ENCODE assay signal across 1 cellular context in the genomic region with DNA sequence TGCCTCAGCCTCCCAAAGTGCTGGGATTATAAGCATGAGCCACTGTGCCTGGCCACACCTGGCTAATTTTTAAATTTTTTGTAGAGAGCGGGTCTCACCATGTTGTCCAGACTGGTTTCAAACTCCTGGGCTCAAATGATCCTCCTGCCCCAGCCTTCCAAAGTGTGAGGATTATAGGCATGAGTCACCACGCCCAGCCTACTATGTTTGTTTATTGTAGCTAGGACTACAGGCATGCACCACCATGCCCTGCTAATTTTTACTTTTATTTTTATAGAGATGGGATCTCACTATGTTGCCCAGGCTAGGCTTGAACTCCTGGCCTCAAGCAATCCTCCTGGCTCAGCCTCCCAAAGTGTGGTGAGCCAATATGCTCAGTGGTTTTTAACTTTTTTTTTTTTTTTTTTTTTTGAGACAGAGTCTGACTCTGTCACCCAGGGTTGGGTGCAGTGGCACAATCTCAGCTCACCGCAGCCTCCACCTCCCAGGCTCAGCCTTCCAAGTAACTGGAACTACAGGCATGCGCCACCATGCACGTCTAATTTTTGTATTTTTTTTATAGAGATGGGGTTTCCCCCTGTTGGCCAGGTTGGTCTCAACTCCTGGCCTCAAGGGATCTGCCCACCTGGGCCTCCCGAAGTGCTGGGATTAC.
TF ChIP-seq lines count a peak whose summit lies in the region.

No MANE protein-coding gene starts in this region.

TF ChIP-seq in K562, 482 proteins besides CTCF, POLR2A, EP300 and RAD21:
- TF ChIP-seq YY1 (IDR thresholded peaks at IDR 0.05; ENCODE audit: borderline replicate concordance in 1 of 3, control insufficient read depth in 1 of 3, extremely low read depth in 1 of 3, insufficient read depth in 3 of 3, insufficient read length in 1 of 3, insufficient replicate concordance in 2 of 3, low read depth in 1 of 3, low read length in 2 of 3) (no peak), POLR3G (IDR thresholded peaks at IDR 0.05; ENCODE audit: extremely low read depth, insufficient read length, insufficient replicate concordance) (no peak), CEBPG (CRISPR knock-in tag; IDR thresholded peaks at IDR 0.05) (no peak), CEBPG (tag; conservative IDR thresholded peaks at IDR 0.05 in 1 of 2, IDR thresholded peaks at IDR 0.05 in 1 of 2) (no peak), EZH2 (IDR thresholded peaks at IDR 0.05; ENCODE audit: borderline replicate concordance, low read depth, low read length) (no peak), FOSL1 (tag; conservative IDR thresholded peaks at IDR 0.05) (0 out of 2 replicates have a peak, but pooled peaks have one; percentile 14), FOXJ2 (tag; IDR thresholded peaks at IDR 0.05) (peak; percentile 67; the same call in 1 of the 2 replicates), SMARCA4 (IDR thresholded peaks at IDR 0.05) (no peak), BRD9 (IDR thresholded peaks at IDR 0.05; ENCODE audit: low read depth, partially characterized antibody) (no peak), ETV5 (CRISPR knock-in tag; IDR thresholded peaks at IDR 0.05; ENCODE audit: low read depth) (no peak), ZNF589 (CRISPR knock-in tag; IDR thresholded peaks at IDR 0.05; ENCODE audit: low read depth) (no peak), RBM25 (IDR thresholded peaks at IDR 0.05; ENCODE audit: low read depth, low read length, severe bottlenecking) (no peak), PHF20 (IDR thresholded peaks at IDR 0.05; ENCODE audit: partially characterized antibody) (no peak), ZNF436 (CRISPR knock-in tag; IDR thresholded peaks at IDR 0.05) (no peak), SRSF9 (IDR thresholded peaks at IDR 0.05; ENCODE audit: borderline replicate concordance, low read depth, low read length) (no peak), IRF2 (CRISPR knock-in tag; IDR thresholded peaks at IDR 0.05) (no peak), ZNF121 (CRISPR knock-in tag; conservative IDR thresholded peaks at IDR 0.05) (peak; percentile 90), ZNF3 (CRISPR knock-in tag; IDR thresholded peaks at IDR 0.05) (no peak), RFX1 (IDR thresholded peaks at IDR 0.05) (peak; percentile 40; the same call in 1 of the 2 replicates)
- TF ChIP-seq, protein P1, sequence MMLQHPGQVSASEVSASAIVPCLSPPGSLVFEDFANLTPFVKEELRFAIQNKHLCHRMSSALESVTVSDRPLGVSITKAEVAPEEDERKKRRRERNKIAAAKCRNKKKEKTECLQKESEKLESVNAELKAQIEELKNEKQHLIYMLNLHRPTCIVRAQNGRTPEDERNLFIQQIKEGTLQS (IDR thresholded peaks at IDR 0.05), result peak; percentile 32; the same call in 1 of the 2 replicates
- TF ChIP-seq, protein P1 (CRISPR knock-in tag; conservative IDR thresholded peaks at IDR 0.05), result no peak
- TF ChIP-seq, protein P2, sequence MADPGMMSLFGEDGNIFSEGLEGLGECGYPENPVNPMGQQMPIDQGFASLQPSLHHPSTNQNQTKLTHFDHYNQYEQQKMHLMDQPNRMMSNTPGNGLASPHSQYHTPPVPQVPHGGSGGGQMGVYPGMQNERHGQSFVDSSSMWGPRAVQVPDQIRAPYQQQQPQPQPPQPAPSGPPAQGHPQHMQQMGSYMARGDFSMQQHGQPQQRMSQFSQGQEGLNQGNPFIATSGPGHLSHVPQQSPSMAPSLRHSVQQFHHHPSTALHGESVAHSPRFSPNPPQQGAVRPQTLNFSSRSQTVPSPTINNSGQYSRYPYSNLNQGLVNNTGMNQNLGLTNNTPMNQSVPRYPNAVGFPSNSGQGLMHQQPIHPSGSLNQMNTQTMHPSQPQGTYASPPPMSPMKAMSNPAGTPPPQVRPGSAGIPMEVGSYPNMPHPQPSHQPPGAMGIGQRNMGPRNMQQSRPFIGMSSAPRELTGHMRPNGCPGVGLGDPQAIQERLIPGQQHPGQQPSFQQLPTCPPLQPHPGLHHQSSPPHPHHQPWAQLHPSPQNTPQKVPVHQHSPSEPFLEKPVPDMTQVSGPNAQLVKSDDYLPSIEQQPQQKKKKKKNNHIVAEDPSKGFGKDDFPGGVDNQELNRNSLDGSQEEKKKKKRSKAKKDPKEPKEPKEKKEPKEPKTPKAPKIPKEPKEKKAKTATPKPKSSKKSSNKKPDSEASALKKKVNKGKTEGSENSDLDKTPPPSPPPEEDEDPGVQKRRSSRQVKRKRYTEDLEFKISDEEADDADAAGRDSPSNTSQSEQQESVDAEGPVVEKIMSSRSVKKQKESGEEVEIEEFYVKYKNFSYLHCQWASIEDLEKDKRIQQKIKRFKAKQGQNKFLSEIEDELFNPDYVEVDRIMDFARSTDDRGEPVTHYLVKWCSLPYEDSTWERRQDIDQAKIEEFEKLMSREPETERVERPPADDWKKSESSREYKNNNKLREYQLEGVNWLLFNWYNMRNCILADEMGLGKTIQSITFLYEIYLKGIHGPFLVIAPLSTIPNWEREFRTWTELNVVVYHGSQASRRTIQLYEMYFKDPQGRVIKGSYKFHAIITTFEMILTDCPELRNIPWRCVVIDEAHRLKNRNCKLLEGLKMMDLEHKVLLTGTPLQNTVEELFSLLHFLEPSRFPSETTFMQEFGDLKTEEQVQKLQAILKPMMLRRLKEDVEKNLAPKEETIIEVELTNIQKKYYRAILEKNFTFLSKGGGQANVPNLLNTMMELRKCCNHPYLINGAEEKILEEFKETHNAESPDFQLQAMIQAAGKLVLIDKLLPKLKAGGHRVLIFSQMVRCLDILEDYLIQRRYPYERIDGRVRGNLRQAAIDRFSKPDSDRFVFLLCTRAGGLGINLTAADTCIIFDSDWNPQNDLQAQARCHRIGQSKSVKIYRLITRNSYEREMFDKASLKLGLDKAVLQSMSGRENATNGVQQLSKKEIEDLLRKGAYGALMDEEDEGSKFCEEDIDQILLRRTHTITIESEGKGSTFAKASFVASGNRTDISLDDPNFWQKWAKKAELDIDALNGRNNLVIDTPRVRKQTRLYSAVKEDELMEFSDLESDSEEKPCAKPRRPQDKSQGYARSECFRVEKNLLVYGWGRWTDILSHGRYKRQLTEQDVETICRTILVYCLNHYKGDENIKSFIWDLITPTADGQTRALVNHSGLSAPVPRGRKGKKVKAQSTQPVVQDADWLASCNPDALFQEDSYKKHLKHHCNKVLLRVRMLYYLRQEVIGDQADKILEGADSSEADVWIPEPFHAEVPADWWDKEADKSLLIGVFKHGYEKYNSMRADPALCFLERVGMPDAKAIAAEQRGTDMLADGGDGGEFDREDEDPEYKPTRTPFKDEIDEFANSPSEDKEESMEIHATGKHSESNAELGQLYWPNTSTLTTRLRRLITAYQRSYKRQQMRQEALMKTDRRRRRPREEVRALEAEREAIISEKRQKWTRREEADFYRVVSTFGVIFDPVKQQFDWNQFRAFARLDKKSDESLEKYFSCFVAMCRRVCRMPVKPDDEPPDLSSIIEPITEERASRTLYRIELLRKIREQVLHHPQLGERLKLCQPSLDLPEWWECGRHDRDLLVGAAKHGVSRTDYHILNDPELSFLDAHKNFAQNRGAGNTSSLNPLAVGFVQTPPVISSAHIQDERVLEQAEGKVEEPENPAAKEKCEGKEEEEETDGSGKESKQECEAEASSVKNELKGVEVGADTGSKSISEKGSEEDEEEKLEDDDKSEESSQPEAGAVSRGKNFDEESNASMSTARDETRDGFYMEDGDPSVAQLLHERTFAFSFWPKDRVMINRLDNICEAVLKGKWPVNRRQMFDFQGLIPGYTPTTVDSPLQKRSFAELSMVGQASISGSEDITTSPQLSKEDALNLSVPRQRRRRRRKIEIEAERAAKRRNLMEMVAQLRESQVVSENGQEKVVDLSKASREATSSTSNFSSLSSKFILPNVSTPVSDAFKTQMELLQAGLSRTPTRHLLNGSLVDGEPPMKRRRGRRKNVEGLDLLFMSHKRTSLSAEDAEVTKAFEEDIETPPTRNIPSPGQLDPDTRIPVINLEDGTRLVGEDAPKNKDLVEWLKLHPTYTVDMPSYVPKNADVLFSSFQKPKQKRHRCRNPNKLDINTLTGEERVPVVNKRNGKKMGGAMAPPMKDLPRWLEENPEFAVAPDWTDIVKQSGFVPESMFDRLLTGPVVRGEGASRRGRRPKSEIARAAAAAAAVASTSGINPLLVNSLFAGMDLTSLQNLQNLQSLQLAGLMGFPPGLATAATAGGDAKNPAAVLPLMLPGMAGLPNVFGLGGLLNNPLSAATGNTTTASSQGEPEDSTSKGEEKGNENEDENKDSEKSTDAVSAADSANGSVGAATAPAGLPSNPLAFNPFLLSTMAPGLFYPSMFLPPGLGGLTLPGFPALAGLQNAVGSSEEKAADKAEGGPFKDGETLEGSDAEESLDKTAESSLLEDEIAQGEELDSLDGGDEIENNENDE (IDR thresholded peaks at IDR 0.05; ENCODE audit: low read depth, low read length), result no peak
- TF ChIP-seq, protein P3, sequence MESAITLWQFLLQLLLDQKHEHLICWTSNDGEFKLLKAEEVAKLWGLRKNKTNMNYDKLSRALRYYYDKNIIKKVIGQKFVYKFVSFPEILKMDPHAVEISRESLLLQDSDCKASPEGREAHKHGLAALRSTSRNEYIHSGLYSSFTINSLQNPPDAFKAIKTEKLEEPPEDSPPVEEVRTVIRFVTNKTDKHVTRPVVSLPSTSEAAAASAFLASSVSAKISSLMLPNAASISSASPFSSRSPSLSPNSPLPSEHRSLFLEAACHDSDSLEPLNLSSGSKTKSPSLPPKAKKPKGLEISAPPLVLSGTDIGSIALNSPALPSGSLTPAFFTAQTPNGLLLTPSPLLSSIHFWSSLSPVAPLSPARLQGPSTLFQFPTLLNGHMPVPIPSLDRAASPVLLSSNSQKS (CRISPR knock-in tag; IDR thresholded peaks at IDR 0.05), result no peak
- TF ChIP-seq, protein P4, sequence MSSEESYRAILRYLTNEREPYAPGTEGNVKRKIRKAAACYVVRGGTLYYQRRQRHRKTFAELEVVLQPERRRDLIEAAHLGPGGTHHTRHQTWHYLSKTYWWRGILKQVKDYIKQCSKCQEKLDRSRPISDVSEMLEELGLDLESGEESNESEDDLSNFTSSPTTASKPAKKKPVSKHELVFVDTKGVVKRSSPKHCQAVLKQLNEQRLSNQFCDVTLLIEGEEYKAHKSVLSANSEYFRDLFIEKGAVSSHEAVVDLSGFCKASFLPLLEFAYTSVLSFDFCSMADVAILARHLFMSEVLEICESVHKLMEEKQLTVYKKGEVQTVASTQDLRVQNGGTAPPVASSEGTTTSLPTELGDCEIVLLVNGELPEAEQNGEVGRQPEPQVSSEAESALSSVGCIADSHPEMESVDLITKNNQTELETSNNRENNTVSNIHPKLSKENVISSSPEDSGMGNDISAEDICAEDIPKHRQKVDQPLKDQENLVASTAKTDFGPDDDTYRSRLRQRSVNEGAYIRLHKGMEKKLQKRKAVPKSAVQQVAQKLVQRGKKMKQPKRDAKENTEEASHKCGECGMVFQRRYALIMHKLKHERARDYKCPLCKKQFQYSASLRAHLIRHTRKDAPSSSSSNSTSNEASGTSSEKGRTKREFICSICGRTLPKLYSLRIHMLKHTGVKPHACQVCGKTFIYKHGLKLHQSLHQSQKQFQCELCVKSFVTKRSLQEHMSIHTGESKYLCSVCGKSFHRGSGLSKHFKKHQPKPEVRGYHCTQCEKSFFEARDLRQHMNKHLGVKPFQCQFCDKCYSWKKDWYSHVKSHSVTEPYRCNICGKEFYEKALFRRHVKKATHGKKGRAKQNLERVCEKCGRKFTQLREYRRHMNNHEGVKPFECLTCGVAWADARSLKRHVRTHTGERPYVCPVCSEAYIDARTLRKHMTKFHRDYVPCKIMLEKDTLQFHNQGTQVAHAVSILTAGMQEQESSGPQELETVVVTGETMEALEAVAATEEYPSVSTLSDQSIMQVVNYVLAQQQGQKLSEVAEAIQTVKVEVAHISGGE (CRISPR knock-in tag; IDR thresholded peaks at IDR 0.05), result no peak
- TF ChIP-seq, protein P5, sequence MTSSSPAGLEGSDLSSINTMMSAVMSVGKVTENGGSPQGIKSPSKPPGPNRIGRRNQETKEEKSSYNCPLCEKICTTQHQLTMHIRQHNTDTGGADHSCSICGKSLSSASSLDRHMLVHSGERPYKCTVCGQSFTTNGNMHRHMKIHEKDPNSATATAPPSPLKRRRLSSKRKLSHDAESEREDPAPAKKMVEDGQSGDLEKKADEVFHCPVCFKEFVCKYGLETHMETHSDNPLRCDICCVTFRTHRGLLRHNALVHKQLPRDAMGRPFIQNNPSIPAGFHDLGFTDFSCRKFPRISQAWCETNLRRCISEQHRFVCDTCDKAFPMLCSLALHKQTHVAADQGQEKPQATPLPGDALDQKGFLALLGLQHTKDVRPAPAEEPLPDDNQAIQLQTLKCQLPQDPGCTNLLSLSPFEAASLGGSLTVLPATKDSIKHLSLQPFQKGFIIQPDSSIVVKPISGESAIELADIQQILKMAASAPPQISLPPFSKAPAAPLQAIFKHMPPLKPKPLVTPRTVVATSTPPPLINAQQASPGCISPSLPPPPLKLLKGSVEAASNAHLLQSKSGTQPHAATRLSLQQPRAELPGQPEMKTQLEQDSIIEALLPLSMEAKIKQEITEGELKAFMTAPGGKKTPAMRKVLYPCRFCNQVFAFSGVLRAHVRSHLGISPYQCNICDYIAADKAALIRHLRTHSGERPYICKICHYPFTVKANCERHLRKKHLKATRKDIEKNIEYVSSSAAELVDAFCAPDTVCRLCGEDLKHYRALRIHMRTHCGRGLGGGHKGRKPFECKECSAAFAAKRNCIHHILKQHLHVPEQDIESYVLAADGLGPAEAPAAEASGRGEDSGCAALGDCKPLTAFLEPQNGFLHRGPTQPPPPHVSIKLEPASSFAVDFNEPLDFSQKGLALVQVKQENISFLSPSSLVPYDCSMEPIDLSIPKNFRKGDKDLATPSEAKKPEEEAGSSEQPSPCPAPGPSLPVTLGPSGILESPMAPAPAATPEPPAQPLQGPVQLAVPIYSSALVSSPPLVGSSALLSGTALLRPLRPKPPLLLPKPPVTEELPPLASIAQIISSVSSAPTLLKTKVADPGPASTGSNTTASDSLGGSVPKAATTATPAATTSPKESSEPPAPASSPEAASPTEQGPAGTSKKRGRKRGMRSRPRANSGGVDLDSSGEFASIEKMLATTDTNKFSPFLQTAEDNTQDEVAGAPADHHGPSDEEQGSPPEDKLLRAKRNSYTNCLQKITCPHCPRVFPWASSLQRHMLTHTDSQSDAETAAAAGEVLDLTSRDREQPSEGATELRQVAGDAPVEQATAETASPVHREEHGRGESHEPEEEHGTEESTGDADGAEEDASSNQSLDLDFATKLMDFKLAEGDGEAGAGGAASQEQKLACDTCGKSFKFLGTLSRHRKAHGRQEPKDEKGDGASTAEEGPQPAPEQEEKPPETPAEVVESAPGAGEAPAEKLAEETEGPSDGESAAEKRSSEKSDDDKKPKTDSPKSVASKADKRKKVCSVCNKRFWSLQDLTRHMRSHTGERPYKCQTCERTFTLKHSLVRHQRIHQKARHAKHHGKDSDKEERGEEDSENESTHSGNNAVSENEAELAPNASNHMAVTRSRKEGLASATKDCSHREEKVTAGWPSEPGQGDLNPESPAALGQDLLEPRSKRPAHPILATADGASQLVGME (CRISPR knock-in tag; IDR thresholded peaks at IDR 0.05), result no peak
